11 cellular contexts compared by ENCODE assay signal in the genomic region with DNA sequence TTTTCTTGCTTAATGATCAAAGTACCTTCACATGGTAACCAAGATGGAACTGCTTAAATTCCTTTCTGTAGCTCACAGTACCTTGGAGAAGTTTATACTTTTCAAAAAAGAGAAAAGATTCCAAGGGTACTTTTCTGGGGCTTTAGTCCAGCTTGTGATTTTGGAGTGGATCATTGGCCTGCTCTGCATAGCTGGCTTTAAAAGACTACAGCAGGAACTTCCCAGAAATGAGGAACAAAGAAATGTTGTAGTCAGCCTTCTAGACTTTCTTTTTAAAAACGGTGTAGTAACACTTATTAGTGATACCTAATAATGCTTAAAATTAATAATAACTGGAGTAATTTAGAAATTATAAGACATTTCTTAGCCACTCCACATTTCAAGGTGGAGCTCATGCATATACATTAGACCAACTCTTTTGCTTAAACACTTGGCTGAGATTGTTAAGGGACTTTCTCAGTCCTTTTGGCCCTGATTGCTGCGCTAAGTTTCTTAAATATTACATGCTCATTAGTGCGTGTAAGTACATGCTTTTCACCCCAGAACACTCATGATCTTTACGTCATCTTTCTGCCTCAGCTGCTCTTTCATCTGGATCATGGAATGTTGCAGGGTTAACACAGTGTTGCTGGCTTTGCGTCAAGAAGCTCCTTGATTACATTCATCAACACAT. TPM values are rescaled to one million over a fixed set of nuclear protein-coding genes. Genes with fewer than 3 reads are reported as not detected.
DNase-seq lines count a peak whose midpoint lies in the region; ATAC-seq and TF ChIP-seq lines count a peak whose summit lies in the region.
"Had no signal": no experiment of that assay in that cellular context is flagged by ENCODE, and none has a peak within 500 bp of the region (broad histone marks: within the 10 kb centered on the region; RNA-seq: fewer than 3 reads in every experiment).

No MANE protein-coding gene starts in this region.

- H3K4me3 Mint-ChIP-seq in progenitor cell of endocrine pancreas (ENCODE audit: low read depth), result no peak overlapping the region
- H3K4me3 Mint-ChIP-seq in activated T-helper 2 cell treated with anti-CD3 and anti-CD28 coated beads, Interferon-gamma antibody, Interleukin-2, Interleukin-4, amounts not matched to agents 10 μg/mL and 5 μg/mL and 100 μg/mL, durations not matched to agents 14 hours and 24 hours and 36 hours (ENCODE audit: low read depth), result no peak overlapping the region
- H3K4me3 Mint-ChIP-seq: activated T-helper 1 cell treated with anti-CD3 and anti-CD28 coated beads, Interleukin-12 subunit alpha, Interleukin-12 subunit beta, Interleukin-2, Interleukin-4 antibody, amounts not matched to agents 30 ng/mL and 10 ng/mL and 1 ng/mL, durations not matched to agents 14 hours and 24 hours and 36 hours; HFFc6 had no signal

- ATAC-seq in GM19438 (IDR thresholded peaks at IDR 0.05; ENCODE audit: low read depth, unreplicated experiment) (peak; percentile 23), HG03108 (IDR thresholded peaks at IDR 0.05; ENCODE audit: unreplicated experiment) (peak; percentile 25)

- peak overlapping the region; percentile 40; the same call in 1 of the 2 replicates for H3K27ac ChIP-seq in BLaER1
- H3K27ac ChIP-seq in esophagus squamous epithelium, result peak overlapping the region in 3 of 4 donors; percentile 11 to 25 (median 16)
- H3K27ac ChIP-seq in vagina, result no peak overlapping the region

- H3K36me3 Mint-ChIP-seq in progenitor cell of endocrine pancreas (ENCODE audit: insufficient read depth), result peaks cover 24% of the 10 kb centered on the region
- peaks cover 19% of the 10 kb centered on the region for H3K36me3 Mint-ChIP-seq in activated T-helper 2 cell treated with anti-CD3 and anti-CD28 coated beads, Interferon-gamma antibody, Interleukin-2, Interleukin-4, amounts not matched to agents 10 μg/mL and 5 μg/mL and 100 μg/mL, durations not matched to agents 14 hours and 24 hours and 36 hours (ENCODE audit: low read depth)

- H3K36me3 ChIP-seq in BLaER1, result peaks cover 19% of the 10 kb centered on the region
- peaks cover 6 to 38% (median 10%) of the 10 kb centered on the region in 3 donors for H3K36me3 ChIP-seq in esophagus squamous epithelium
- peaks cover 0 to 8% of the 10 kb centered on the region in 2 donors for H3K36me3 ChIP-seq in vagina

- 39 to 53% methylated on average over 5 of the region's 5 CpGs for WGBS in esophagus squamous epithelium, 2 donors

- peaks cover 8% of the 10 kb centered on the region for H3K4me1 Mint-ChIP-seq in progenitor cell of endocrine pancreas (ENCODE audit: low read depth)
- peaks cover 4% of the 10 kb centered on the region for H3K4me1 Mint-ChIP-seq in activated T-helper 2 cell treated with anti-CD3 and anti-CD28 coated beads, Interferon-gamma antibody, Interleukin-2, Interleukin-4, amounts not matched to agents 10 μg/mL and 5 μg/mL and 100 μg/mL, durations not matched to agents 14 hours and 24 hours and 36 hours (ENCODE audit: low read depth)

- H3K9me3 ChIP-seq in BLaER1 (no peaks in the 10 kb centered on the region), esophagus squamous epithelium (no peaks in the 10 kb centered on the region), vagina (no peaks in the 10 kb centered on the region)

- H3K4me3 ChIP-seq in BLaER1, result no peak overlapping the region
- H3K4me3 ChIP-seq in esophagus squamous epithelium, result no peak overlapping the region
- no peak overlapping the region for H3K4me3 ChIP-seq in vagina

- H3K27me3 ChIP-seq in BLaER1 (no peaks in the 10 kb centered on the region), esophagus squamous epithelium (no peaks in the 10 kb centered on the region), vagina (no peaks in the 10 kb centered on the region)

- TF ChIP-seq CTCF in esophagus squamous epithelium (IDR thresholded peaks at IDR 0.05) (no peak), progenitor cell of endocrine pancreas (IDR thresholded peaks at IDR 0.05; ENCODE audit: unreplicated experiment) (no peak), vagina (IDR thresholded peaks at IDR 0.05) (no peak)

- H3K4me2 ChIP-seq in BLaER1, result peak overlapping the region; percentile 66

- no peaks in the 10 kb centered on the region for H3K27me3 Mint-ChIP-seq in progenitor cell of endocrine pancreas
- H3K27me3 Mint-ChIP-seq in activated T-helper 2 cell treated with anti-CD3 and anti-CD28 coated beads, Interferon-gamma antibody, Interleukin-2, Interleukin-4, amounts not matched to agents 10 μg/mL and 5 μg/mL and 100 μg/mL, durations not matched to agents 14 hours and 24 hours and 36 hours (ENCODE audit: low read depth), result no peaks in the 10 kb centered on the region

- no peak overlapping the region for H3K27ac Mint-ChIP-seq in progenitor cell of endocrine pancreas
- H3K27ac Mint-ChIP-seq in activated T-helper 2 cell treated with anti-CD3 and anti-CD28 coated beads, Interferon-gamma antibody, Interleukin-2, Interleukin-4, amounts not matched to agents 10 μg/mL and 5 μg/mL and 100 μg/mL, durations not matched to agents 14 hours and 24 hours and 36 hours, result no peak overlapping the region
- H3K27ac Mint-ChIP-seq: activated T-helper 1 cell treated with anti-CD3 and anti-CD28 coated beads, Interleukin-12 subunit alpha, Interleukin-12 subunit beta, Interleukin-2, Interleukin-4 antibody, amounts not matched to agents 30 ng/mL and 10 ng/mL and 1 ng/mL, durations not matched to agents 14 hours and 24 hours and 36 hours had no signal

- no peaks in the 10 kb centered on the region for H4K20me1 ChIP-seq in BLaER1

- intact Hi-C loops in esophagus squamous epithelium (cut with DNase I), result no loop called here
- intact Hi-C loops in vagina (cut with DNase I), result loop anchor here (10.0 kb wide), 1 partner anchor 838 kb away; no protein-coding TSS in a partner anchor
- intact Hi-C loops in activated T-helper 2 cell treated with anti-CD3 and anti-CD28 coated beads, Interferon-gamma antibody, Interleukin-2, Interleukin-4, amounts not matched to agents 10 μg/mL and 5 μg/mL and 100 μg/mL, durations not matched to agents 14 hours and 24 hours and 36 hours (cut with micrococcal nuclease), result no loop called here

- DNase-seq in esophagus squamous epithelium (lab: John Stamatoyannopoulos, UW), result no peak
- DNase-seq in progenitor cell of endocrine pancreas (ENCODE audit: low spot score, unreplicated experiment), result no peak
- no peak for DNase-seq in mesenteric fat pad (ENCODE audit: low spot score)
- DNase-seq in vagina (ENCODE audit: extremely low spot score in 2 of 2), result no peak
- DNase-seq in activated T-helper 2 cell treated with anti-CD3 and anti-CD28 coated beads, Interferon-gamma antibody, Interleukin-2, Interleukin-4, amounts not matched to agents 10 μg/mL and 5 μg/mL and 100 μg/mL, durations not matched to agents 14 hours and 24 hours and 36 hours (ENCODE audit: low spot score), result no peak
- DNase-seq: HFFc6; stimulated activated CD4-positive, alpha-beta T cell treated with anti-CD3 and anti-CD28 coated beads, Interleukin-15, amount 100 ng/mL, for 24 hours had no signal

- H3K4me1 ChIP-seq in BLaER1 (peaks cover 15% of the 10 kb centered on the region), esophagus squamous epithelium (peaks cover 0 to 17% (median 0%) of the 10 kb centered on the region in 3 donors), vagina (no peaks in the 10 kb centered on the region)

- peaks cover 3% of the 10 kb centered on the region for H3K9me3 Mint-ChIP-seq in progenitor cell of endocrine pancreas (ENCODE audit: low read depth)
- H3K9me3 Mint-ChIP-seq in activated T-helper 2 cell treated with anti-CD3 and anti-CD28 coated beads, Interferon-gamma antibody, Interleukin-2, Interleukin-4, amounts not matched to agents 10 μg/mL and 5 μg/mL and 100 μg/mL, durations not matched to agents 14 hours and 24 hours and 36 hours, result no peaks in the 10 kb centered on the region
- H3K9me3 Mint-ChIP-seq: activated T-helper 1 cell treated with anti-CD3 and anti-CD28 coated beads, Interleukin-12 subunit alpha, Interleukin-12 subunit beta, Interleukin-2, Interleukin-4 antibody, amounts not matched to agents 30 ng/mL and 10 ng/mL and 1 ng/mL, durations not matched to agents 14 hours and 24 hours and 36 hours; HFFc6 had no signal

- H3K9ac ChIP-seq in BLaER1, result no peak overlapping the region

- TF ChIP-seq POLR2A in esophagus squamous epithelium (IDR thresholded peaks at IDR 0.05) (no peak), vagina (IDR thresholded peaks at IDR 0.05) (no peak)

RNA-seq across cellular contexts. Expression of gene SDCCAG8, which starts 57.3 kb away (rescaled TPM):
- total RNA-seq in esophagus squamous epithelium, result 10 to 100 TPM; 17.5 to 37.6 (median 21.7) TPM
- total RNA-seq in progenitor cell of endocrine pancreas, result 31.6 and 38.9 TPM in 2 replicates
- 41.7 TPM for total RNA-seq in mesenteric fat pad
- total RNA-seq in vagina, result 31.2 TPM
- 18.1 and 25.4 TPM in 2 replicates for total RNA-seq in activated T-helper 2 cell treated with anti-CD3 and anti-CD28 coated beads, Interferon-gamma antibody, Interleukin-2, Interleukin-4, amounts not matched to agents 10 μg/mL and 5 μg/mL and 100 μg/mL, durations not matched to agents 14 hours and 24 hours and 36 hours

RNA-seq across cellular contexts. Expression of gene CEP170, which starts 58.0 kb away (rescaled TPM):
- 10 to 100 TPM; 10.4 to 19.5 (median 11.4) TPM for total RNA-seq in esophagus squamous epithelium
- total RNA-seq in progenitor cell of endocrine pancreas, result 80.1 and 83.1 TPM in 2 replicates
- 68.8 TPM for total RNA-seq in mesenteric fat pad
- 39.3 TPM for total RNA-seq in vagina
- 50.6 and 53.4 TPM in 2 replicates for total RNA-seq in activated T-helper 2 cell treated with anti-CD3 and anti-CD28 coated beads, Interferon-gamma antibody, Interleukin-2, Interleukin-4, amounts not matched to agents 10 μg/mL and 5 μg/mL and 100 μg/mL, durations not matched to agents 14 hours and 24 hours and 36 hours
